In the genomic region with DNA sequence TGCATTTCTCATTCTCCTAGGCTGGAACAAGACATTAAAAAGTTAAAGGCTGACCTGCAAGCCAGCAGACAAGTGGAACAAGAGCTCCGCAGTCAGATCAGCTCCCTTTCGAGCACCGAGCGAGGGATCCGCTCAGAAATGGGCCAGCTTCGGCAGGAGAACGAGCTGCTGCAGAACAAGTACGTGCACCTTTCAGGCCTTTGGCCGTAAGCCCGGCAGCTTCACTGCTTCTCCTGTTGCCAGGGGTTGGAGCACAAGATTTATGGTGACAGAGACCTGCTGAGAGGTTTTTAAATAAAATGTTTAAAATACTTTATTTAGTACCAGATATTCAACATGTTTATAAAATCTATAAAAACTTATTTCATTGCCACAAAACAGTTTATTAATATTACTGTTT, we compare ENCODE assay signal across 1 cellular context.
TF ChIP-seq lines count a peak whose summit lies in the region.

No MANE protein-coding gene starts in this region.

TF ChIP-seq in GM23338, 12 proteins besides CTCF, POLR2A, EP300 and RAD21 (continued from another document):
- TF ChIP-seq, protein P1, sequence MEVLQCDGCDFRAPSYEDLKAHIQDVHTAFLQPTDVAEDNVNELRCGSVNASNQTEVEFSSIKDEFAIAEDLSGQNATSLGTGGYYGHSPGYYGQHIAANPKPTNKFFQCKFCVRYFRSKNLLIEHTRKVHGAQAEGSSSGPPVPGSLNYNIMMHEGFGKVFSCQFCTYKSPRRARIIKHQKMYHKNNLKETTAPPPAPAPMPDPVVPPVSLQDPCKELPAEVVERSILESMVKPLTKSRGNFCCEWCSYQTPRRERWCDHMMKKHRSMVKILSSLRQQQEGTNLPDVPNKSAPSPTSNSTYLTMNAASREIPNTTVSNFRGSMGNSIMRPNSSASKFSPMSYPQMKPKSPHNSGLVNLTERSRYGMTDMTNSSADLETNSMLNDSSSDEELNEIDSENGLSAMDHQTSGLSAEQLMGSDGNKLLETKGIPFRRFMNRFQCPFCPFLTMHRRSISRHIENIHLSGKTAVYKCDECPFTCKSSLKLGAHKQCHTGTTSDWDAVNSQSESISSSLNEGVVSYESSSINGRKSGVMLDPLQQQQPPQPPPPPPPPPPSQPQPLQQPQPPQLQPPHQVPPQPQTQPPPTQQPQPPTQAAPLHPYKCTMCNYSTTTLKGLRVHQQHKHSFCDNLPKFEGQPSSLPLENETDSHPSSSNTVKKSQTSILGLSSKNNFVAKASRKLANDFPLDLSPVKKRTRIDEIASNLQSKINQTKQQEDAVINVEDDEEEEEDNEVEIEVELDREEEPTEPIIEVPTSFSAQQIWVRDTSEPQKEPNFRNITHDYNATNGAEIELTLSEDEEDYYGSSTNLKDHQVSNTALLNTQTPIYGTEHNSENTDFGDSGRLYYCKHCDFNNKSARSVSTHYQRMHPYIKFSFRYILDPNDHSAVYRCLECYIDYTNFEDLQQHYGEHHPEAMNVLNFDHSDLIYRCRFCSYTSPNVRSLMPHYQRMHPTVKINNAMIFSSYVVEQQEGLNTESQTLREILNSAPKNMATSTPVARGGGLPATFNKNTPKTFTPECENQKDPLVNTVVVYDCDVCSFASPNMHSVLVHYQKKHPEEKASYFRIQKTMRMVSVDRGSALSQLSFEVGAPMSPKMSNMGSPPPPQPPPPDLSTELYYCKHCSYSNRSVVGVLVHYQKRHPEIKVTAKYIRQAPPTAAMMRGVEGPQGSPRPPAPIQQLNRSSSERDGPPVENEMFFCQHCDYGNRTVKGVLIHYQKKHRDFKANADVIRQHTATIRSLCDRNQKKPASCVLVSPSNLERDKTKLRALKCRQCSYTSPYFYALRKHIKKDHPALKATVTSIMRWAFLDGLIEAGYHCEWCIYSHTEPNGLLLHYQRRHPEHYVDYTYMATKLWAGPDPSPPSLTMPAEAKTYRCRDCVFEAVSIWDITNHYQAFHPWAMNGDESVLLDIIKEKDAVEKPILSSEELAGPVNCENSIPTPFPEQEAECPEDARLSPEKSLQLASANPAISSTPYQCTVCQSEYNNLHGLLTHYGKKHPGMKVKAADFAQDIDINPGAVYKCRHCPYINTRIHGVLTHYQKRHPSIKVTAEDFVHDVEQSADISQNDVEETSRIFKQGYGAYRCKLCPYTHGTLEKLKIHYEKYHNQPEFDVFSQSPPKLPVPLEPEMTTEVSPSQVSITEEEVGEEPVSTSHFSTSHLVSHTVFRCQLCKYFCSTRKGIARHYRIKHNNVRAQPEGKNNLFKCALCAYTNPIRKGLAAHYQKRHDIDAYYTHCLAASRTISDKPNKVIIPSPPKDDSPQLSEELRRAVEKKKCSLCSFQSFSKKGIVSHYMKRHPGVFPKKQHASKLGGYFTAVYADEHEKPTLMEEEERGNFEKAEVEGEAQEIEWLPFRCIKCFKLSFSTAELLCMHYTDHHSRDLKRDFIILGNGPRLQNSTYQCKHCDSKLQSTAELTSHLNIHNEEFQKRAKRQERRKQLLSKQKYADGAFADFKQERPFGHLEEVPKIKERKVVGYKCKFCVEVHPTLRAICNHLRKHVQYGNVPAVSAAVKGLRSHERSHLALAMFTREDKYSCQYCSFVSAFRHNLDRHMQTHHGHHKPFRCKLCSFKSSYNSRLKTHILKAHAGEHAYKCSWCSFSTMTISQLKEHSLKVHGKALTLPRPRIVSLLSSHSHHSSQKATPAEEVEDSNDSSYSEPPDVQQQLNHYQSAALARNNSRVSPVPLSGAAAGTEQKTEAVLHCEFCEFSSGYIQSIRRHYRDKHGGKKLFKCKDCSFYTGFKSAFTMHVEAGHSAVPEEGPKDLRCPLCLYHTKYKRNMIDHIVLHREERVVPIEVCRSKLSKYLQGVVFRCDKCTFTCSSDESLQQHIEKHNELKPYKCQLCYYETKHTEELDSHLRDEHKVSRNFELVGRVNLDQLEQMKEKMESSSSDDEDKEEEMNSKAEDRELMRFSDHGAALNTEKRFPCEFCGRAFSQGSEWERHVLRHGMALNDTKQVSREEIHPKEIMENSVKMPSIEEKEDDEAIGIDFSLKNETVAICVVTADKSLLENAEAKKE (CRISPR knock-in tag; IDR thresholded peaks at IDR 0.05): no peak
- TF ChIP-seq JUNB (IDR thresholded peaks at IDR 0.05; ENCODE audit: unreplicated experiment): no peak
- TF ChIP-seq CREB1 (CRISPR knock-in tag; IDR thresholded peaks at IDR 0.05; ENCODE audit: low read depth): no peak
- TF ChIP-seq, protein P2, sequence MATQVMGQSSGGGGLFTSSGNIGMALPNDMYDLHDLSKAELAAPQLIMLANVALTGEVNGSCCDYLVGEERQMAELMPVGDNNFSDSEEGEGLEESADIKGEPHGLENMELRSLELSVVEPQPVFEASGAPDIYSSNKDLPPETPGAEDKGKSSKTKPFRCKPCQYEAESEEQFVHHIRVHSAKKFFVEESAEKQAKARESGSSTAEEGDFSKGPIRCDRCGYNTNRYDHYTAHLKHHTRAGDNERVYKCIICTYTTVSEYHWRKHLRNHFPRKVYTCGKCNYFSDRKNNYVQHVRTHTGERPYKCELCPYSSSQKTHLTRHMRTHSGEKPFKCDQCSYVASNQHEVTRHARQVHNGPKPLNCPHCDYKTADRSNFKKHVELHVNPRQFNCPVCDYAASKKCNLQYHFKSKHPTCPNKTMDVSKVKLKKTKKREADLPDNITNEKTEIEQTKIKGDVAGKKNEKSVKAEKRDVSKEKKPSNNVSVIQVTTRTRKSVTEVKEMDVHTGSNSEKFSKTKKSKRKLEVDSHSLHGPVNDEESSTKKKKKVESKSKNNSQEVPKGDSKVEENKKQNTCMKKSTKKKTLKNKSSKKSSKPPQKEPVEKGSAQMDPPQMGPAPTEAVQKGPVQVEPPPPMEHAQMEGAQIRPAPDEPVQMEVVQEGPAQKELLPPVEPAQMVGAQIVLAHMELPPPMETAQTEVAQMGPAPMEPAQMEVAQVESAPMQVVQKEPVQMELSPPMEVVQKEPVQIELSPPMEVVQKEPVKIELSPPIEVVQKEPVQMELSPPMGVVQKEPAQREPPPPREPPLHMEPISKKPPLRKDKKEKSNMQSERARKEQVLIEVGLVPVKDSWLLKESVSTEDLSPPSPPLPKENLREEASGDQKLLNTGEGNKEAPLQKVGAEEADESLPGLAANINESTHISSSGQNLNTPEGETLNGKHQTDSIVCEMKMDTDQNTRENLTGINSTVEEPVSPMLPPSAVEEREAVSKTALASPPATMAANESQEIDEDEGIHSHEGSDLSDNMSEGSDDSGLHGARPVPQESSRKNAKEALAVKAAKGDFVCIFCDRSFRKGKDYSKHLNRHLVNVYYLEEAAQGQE (IDR thresholded peaks at IDR 0.05; ENCODE audit: unreplicated experiment): no peak
- no peak for TF ChIP-seq EZH2 (IDR thresholded peaks at IDR 0.05; ENCODE audit: low read depth, unreplicated experiment)
- TF ChIP-seq POLR2AphosphoS5 (IDR thresholded peaks at IDR 0.05; ENCODE audit: low read depth): no peak
- no peak for TF ChIP-seq EZH2phosphoT487 (IDR thresholded peaks at IDR 0.05; ENCODE audit: unreplicated experiment)
- TF ChIP-seq ZNF114 (CRISPR knock-in tag; IDR thresholded peaks at IDR 0.05): no peak
- no peak for TF ChIP-seq ZNF331 (CRISPR knock-in tag; IDR thresholded peaks at IDR 0.05; ENCODE audit: low read depth)
- TF ChIP-seq NANOG (IDR thresholded peaks at IDR 0.05; ENCODE audit: borderline replicate concordance): no peak
